Comparison of ENCODE assay signal across 1 cellular context in genomic region chr20:35637266-35637665, GRCh38.
A peak's percentile ranks its signal among the peaks of the same experiment; 100 is the strongest.
TF ChIP-seq lines count a peak whose summit lies in the region.

No MANE protein-coding gene starts in this region.

TF ChIP-seq in HepG2, 621 proteins besides CTCF, POLR2A, EP300 and RAD21:
- TF ChIP-seq ZZZ3 (CRISPR knock-in tag; IDR thresholded peaks at IDR 0.05; ENCODE audit: borderline replicate concordance): no peak
- peak; percentile 81 for TF ChIP-seq RBM22 (optimal IDR thresholded peaks at IDR 0.05; ENCODE audit: low read length)
- 0 out of 2 replicates have a peak, but pooled peaks have one; percentile 16 for TF ChIP-seq MBD4 (IDR thresholded peaks at IDR 0.05; ENCODE audit: borderline replicate concordance, low read length)
- 0 out of 2 replicates have a peak, but pooled peaks have one; percentile 17 for TF ChIP-seq ZMYM2 (CRISPR knock-in tag; IDR thresholded peaks at IDR 0.05)
- TF ChIP-seq ZNF234 (CRISPR knock-in tag; conservative IDR thresholded peaks at IDR 0.05): no peak
- no peak for TF ChIP-seq ZNF10 (CRISPR knock-in tag; IDR thresholded peaks at IDR 0.05; ENCODE audit: borderline replicate concordance, low read depth)
TF ChIP-seq in HepG2: peak in this region for 3.
